Comparison of ENCODE assay signal across 17 cellular contexts in genomic region chr18:460302-460701, GRCh38. TPM values are rescaled to one million over a fixed set of nuclear protein-coding genes. Genes with fewer than 3 reads are reported as not detected.
DNase-seq lines count a peak whose midpoint lies in the region; ATAC-seq and TF ChIP-seq lines count a peak whose summit lies in the region.
"Had no signal": no experiment of that assay in that cellular context is flagged by ENCODE, and none has a peak within 500 bp of the region (broad histone marks: within the 10 kb centered on the region; RNA-seq: fewer than 3 reads in every experiment).

No MANE protein-coding gene starts in this region.

- H3K4me1 Mint-ChIP-seq in stimulated activated memory B cell treated with anti-CD40 and anti-IgM and Interleukin-4, amounts not matched to agents 10 μg/mL and 1 μg/mL and 100 μg/mL, for 72 hours, result no peaks in the 10 kb centered on the region
- H3K4me1 Mint-ChIP-seq: IgD-negative memory B cell had no signal

- no peak overlapping the region for H3K4me3 ChIP-seq in muscle layer of colon (ENCODE audit: low read depth in 1 of 2, low read length in 2 of 2)
- no peak overlapping the region for H3K4me3 ChIP-seq in osteoblast (ENCODE audit: insufficient read depth, low read length)
- no peak overlapping the region for H3K4me3 ChIP-seq in thyroid gland (replicated peaks in 1 of 3)
- H3K4me3 ChIP-seq: A549, GM12878 had no signal

- peaks cover 9% of the 10 kb centered on the region for H3K9me3 Mint-ChIP-seq in stimulated activated memory B cell treated with anti-CD40 and anti-IgM and Interleukin-4, amounts not matched to agents 10 μg/mL and 1 μg/mL and 100 μg/mL, for 72 hours
- H3K9me3 Mint-ChIP-seq: CD8-positive, alpha-beta T cell had no signal

- DNase-seq in left kidney (ENCODE audit: low read depth, low spot score) (peak; percentile 74), osteoblast (ENCODE audit: insufficient read length, low spot score, missing footprints) (no peak), thyroid gland (no peak), SK-N-DZ (ENCODE audit: low spot score) (no peak)
- DNase-seq: AML-193; CD8-positive, alpha-beta T cell; COR-L47; DMS 273 treated with DMSO at 0.1 percent for 48 hours; DMS53; DND-41; EL; H9 had no signal

- no peaks in the 10 kb centered on the region for H3K36me3 Mint-ChIP-seq in stimulated activated memory B cell treated with anti-CD40 and anti-IgM and Interleukin-4, amounts not matched to agents 10 μg/mL and 1 μg/mL and 100 μg/mL, for 72 hours
- H3K36me3 Mint-ChIP-seq: CD8-positive, alpha-beta T cell; IgD-negative memory B cell had no signal

- H3K9me3 ChIP-seq in muscle layer of colon (ENCODE audit: low read length), result no peaks in the 10 kb centered on the region
- H3K9me3 ChIP-seq in osteoblast (ENCODE audit: low read depth, low read length), result no peaks in the 10 kb centered on the region
- no peaks in the 10 kb centered on the region for H3K9me3 ChIP-seq in thyroid gland
- H3K9me3 ChIP-seq: A549 had no signal

- ATAC-seq in stimulated activated memory B cell treated with anti-CD40 and anti-IgM and Interleukin-4, amounts not matched to agents 10 μg/mL and 1 μg/mL and 100 μg/mL, for 72 hours, result no peak
- ATAC-seq: A549; CD8-positive, alpha-beta T cell; GM12878 had no signal

- H3K4me3 Mint-ChIP-seq in stimulated activated memory B cell treated with anti-CD40 and anti-IgM and Interleukin-4, amounts not matched to agents 10 μg/mL and 1 μg/mL and 100 μg/mL, for 72 hours, result no peak overlapping the region
- H3K4me3 Mint-ChIP-seq: CD8-positive, alpha-beta T cell; H9; IgD-negative memory B cell had no signal

- peak overlapping the region; percentile 12 for H3K27ac ChIP-seq in muscle layer of colon (ENCODE audit: low read depth, low read length)
- H3K27ac ChIP-seq in osteoblast (ENCODE audit: low read depth, low read length), result no peak overlapping the region
- no peak overlapping the region for H3K27ac ChIP-seq in thyroid gland
- H3K27ac ChIP-seq: A549 had no signal

- no peaks in the 10 kb centered on the region for H3K36me3 ChIP-seq in muscle layer of colon (ENCODE audit: insufficient read depth, low read length)
- no peaks in the 10 kb centered on the region for H3K36me3 ChIP-seq in osteoblast (ENCODE audit: insufficient read depth, low read length)
- H3K36me3 ChIP-seq in thyroid gland, result no peaks in the 10 kb centered on the region

- 75 to 78% methylated on average over 4 of the region's 4 CpGs for WGBS in thyroid gland, 2 donors

- TF ChIP-seq POLR2A in thyroid gland (IDR thresholded peaks at IDR 0.05), result no peak

- H3K79me2 ChIP-seq in osteoblast (ENCODE audit: insufficient read depth, low read length), result no peaks in the 10 kb centered on the region

- no peak for TF ChIP-seq CTCF in osteoblast (IDR thresholded peaks at IDR 0.05; ENCODE audit: extremely low read depth, low read depth, low read length)
- TF ChIP-seq CTCF in thyroid gland (IDR thresholded peaks at IDR 0.05), result no peak

- H3K27me3 Mint-ChIP-seq in stimulated activated memory B cell treated with anti-CD40 and anti-IgM and Interleukin-4, amounts not matched to agents 10 μg/mL and 1 μg/mL and 100 μg/mL, for 72 hours, result peaks cover 33% of the 10 kb centered on the region

- H3K9ac ChIP-seq in muscle layer of colon (ENCODE audit: low read length), result no peak overlapping the region

- no peaks in the 10 kb centered on the region for H3K27me3 ChIP-seq in muscle layer of colon (ENCODE audit: control insufficient read depth in 1 of 2, insufficient read depth in 2 of 2, low read length in 2 of 2)
- no peaks in the 10 kb centered on the region for H3K27me3 ChIP-seq in osteoblast (ENCODE audit: insufficient read depth, low read length)
- H3K27me3 ChIP-seq in thyroid gland, result no peaks in the 10 kb centered on the region

- H4K20me1 ChIP-seq in osteoblast (ENCODE audit: insufficient read depth, low read length), result no peaks in the 10 kb centered on the region

- intact Hi-C loops in thyroid gland (cut with DNase I), result no loop called here

- H2AFZ ChIP-seq in osteoblast (ENCODE audit: low read length), result no peak overlapping the region

- H3K4me1 ChIP-seq in muscle layer of colon (ENCODE audit: insufficient read depth, low read length) (peaks cover 37% of the 10 kb centered on the region), osteoblast (ENCODE audit: insufficient read depth, low read length) (peaks cover 34% of the 10 kb centered on the region), thyroid gland (peaks cover 0 to 5% of the 10 kb centered on the region in 2 donors)
- H3K4me1 ChIP-seq: A549 had no signal

- no peak overlapping the region for H3K27ac Mint-ChIP-seq in stimulated activated memory B cell treated with anti-CD40 and anti-IgM and Interleukin-4, amounts not matched to agents 10 μg/mL and 1 μg/mL and 100 μg/mL, for 72 hours
- H3K27ac Mint-ChIP-seq: CD8-positive, alpha-beta T cell; H9; IgD-negative memory B cell had no signal

- peak overlapping the region; percentile 12 for H3K4me2 ChIP-seq in osteoblast (ENCODE audit: insufficient read depth, low read length)
- H3K4me2 ChIP-seq: A549 had no signal

RNA-seq across cellular contexts. Expression of gene COLEC12, which starts 40.2 kb away (rescaled TPM):
- total RNA-seq in osteoblast, result 38.0 and 56.9 TPM in 2 replicates
- total RNA-seq in thyroid gland, result 10 to 100 TPM in 3 of 4 donors, 1 to 10 TPM in 1; 6.3 to 34.7 (median 19.8) TPM
- 12.1 and 13.5 TPM in 2 replicates for polyA plus RNA-seq in SK-N-DZ (2014; cell fraction: cytosol; rRNA removed)
- polyA plus RNA-seq in SK-N-DZ (2014; cell fraction: nucleus; rRNA removed), result 4.6 and 5.3 TPM in 2 replicates
- total RNA-seq: CD8-positive, alpha-beta T cell had no signal
- polyA plus RNA-seq: IgD-negative memory B cell had no signal
